ENCODE assay signal across 21 cellular contexts in genomic region chr4:170106899-170107298, GRCh38. TPM values are rescaled to one million over a fixed set of nuclear protein-coding genes. Genes with fewer than 3 reads are reported as not detected.
"Had no signal": no experiment of that assay in that cellular context is flagged by ENCODE, and none has a peak within 500 bp of the region (broad histone marks: within the 10 kb centered on the region; RNA-seq: fewer than 3 reads in every experiment).

No MANE protein-coding gene starts in this region.

- DNase-seq: activated CD4-positive, alpha-beta T cell treated with anti-CD3 and anti-CD28 coated beads for 4 hours; activated CD4-positive, alpha-beta T cell treated with anti-CD3 and anti-CD28 coated beads, Interleukin-2, amount 50 U/mL, for 4 hours; activated CD8-positive, alpha-beta memory T cell treated with anti-CD3 and anti-CD28 coated beads for 24 hours; activated gamma-delta T cell treated with Interleukin-2 at 50 U/mL for 16 hours; activated naive CD4-positive, alpha-beta T cell treated with anti-CD3 and anti-CD28 coated beads, Interleukin-2, amount 50 U/mL, for 16 hours; amniotic stem cell; brain microvascular endothelial cell; caudate nucleus; cortex of kidney; islet precursor cell; mucosa of descending colon; right lobe of liver; stimulated activated CD4-positive, alpha-beta T cell treated with anti-CD3 and anti-CD28 coated beads, Interleukin-12 subunit alpha, Interleukin-12 subunit beta, amount 100 ng/mL, for 4 hours; stimulated activated CD4-positive, alpha-beta T cell treated with anti-CD3 and anti-CD28 coated beads, Interleukin-4, amount 100 ng/mL, for 1 hour; stimulated activated naive CD8-positive, alpha-beta T cell treated with anti-CD3 and anti-CD28 coated beads, Interleukin-15, amount 100 ng/mL, for 72 hours; substantia nigra; T-helper 9 cell had no signal

- H3K4me3 Mint-ChIP-seq: natural killer cell treated with Interleukin-12 subunit alpha and Interleukin-12 subunit beta and Interleukin-15 and Interleukin-18, amount 100 ng/mL, for 72 hours; stimulated activated naive CD8-positive, alpha-beta T cell treated with anti-CD3 and anti-CD28 coated beads, Interleukin-15, amount 100 ng/mL, for 72 hours; T-helper 1 cell treated with Interleukin-12 subunit alpha and Interleukin-12 subunit beta and Interleukin-4 antibody, amounts not matched to agents 30 μg/mL and 1 μg/mL, for 36 hours had no signal

- H3K9me3 ChIP-seq: mucosa of descending colon, right lobe of liver had no signal

- H3K27ac ChIP-seq: brain microvascular endothelial cell, right lobe of liver, VCaP had no signal

- H3K27me3 ChIP-seq: brain microvascular endothelial cell, right lobe of liver had no signal

- H3K9me3 Mint-ChIP-seq: natural killer cell treated with Interleukin-12 subunit alpha and Interleukin-12 subunit beta and Interleukin-15 and Interleukin-18, amount 100 ng/mL, for 72 hours; stimulated activated naive CD8-positive, alpha-beta T cell treated with anti-CD3 and anti-CD28 coated beads, Interleukin-15, amount 100 ng/mL, for 72 hours; T-helper 1 cell treated with Interleukin-12 subunit alpha and Interleukin-12 subunit beta and Interleukin-4 antibody, amounts not matched to agents 30 μg/mL and 1 μg/mL, for 36 hours had no signal

- H3K36me3 ChIP-seq: brain microvascular endothelial cell, right lobe of liver had no signal

- H3K36me3 Mint-ChIP-seq: natural killer cell treated with Interleukin-12 subunit alpha and Interleukin-12 subunit beta and Interleukin-15 and Interleukin-18, amount 100 ng/mL, for 72 hours had no signal

- ATAC-seq: esophagus mucosa; mucosa of descending colon; right lobe of liver; stimulated activated naive CD8-positive, alpha-beta T cell treated with anti-CD3 and anti-CD28 coated beads, Interleukin-15, amount 100 ng/mL, for 72 hours had no signal

- H3K27ac Mint-ChIP-seq: natural killer cell treated with Interleukin-12 subunit alpha and Interleukin-12 subunit beta and Interleukin-15 and Interleukin-18, amount 100 ng/mL, for 72 hours; stimulated activated naive CD8-positive, alpha-beta T cell treated with anti-CD3 and anti-CD28 coated beads, Interleukin-15, amount 100 ng/mL, for 72 hours; T-helper 1 cell treated with Interleukin-12 subunit alpha and Interleukin-12 subunit beta and Interleukin-4 antibody, amounts not matched to agents 30 μg/mL and 1 μg/mL, for 36 hours had no signal

- H3K4me3 ChIP-seq: mucosa of descending colon, right lobe of liver had no signal

- H3K4me1 Mint-ChIP-seq: stimulated activated naive CD8-positive, alpha-beta T cell treated with anti-CD3 and anti-CD28 coated beads, Interleukin-15, amount 100 ng/mL, for 72 hours had no signal

RNA-seq across cellular contexts. Expression of gene AADAT, which starts 17.1 kb away (rescaled TPM):
- total RNA-seq: natural killer cell treated with Interleukin-12 subunit alpha and Interleukin-12 subunit beta and Interleukin-15 and Interleukin-18, amount 100 ng/mL, for 72 hours had no signal
